In genomic region chr15:72859023-72859756, GRCh38 we compare ENCODE assay signal across 25 cellular contexts.
DNase-seq lines count a peak whose midpoint lies in the region; ATAC-seq and TF ChIP-seq lines count a peak whose summit lies in the region.
"Had no signal": no experiment of that assay in that cellular context is flagged by ENCODE, and none has a peak within 500 bp of the region (broad histone marks: within the 10 kb centered on the region; RNA-seq: fewer than 3 reads in every experiment).

No MANE protein-coding gene starts in this region.

- intact Hi-C loops in right lobe of liver (cut with DNase I), result no loop called here

- no peaks in the 10 kb centered on the region for H3K36me3 ChIP-seq in right lobe of liver
- H3K36me3 ChIP-seq: ascending aorta, left lung, sigmoid colon, thoracic aorta had no signal

- no peak overlapping the region for H3K27ac ChIP-seq in right lobe of liver
- H3K27ac ChIP-seq: ascending aorta, left lung, sigmoid colon, thoracic aorta had no signal

- ATAC-seq in HG03565 (IDR thresholded peaks at IDR 0.05; ENCODE audit: unreplicated experiment) (no peak), right lobe of liver (no peak)
- ATAC-seq: esophagus mucosa; HepG2; left lung; naive thymus-derived CD8-positive, alpha-beta T cell had no signal

- no peak for TF ChIP-seq POLR2A in right lobe of liver (IDR thresholded peaks at IDR 0.05)

- no peaks in the 10 kb centered on the region for H3K27me3 ChIP-seq in right lobe of liver
- H3K27me3 ChIP-seq: ascending aorta, left lung, sigmoid colon had no signal

- DNase-seq in Ammon's horn (ENCODE audit: low spot score) (peak; percentile 79), anterior cingulate cortex (lab: John Stamatoyannopoulos, UW) (peak in 46 of 58 donors; percentile 6 to 72 (median 40)), medulla oblongata (ENCODE audit: extremely low spot score) (peak; percentile 71), pons (ENCODE audit: low spot score) (peak; percentile 67), NCI-H1092 treated with DMSO at 0.1 percent for 48 hours (lab: John Stamatoyannopoulos, UW) (no peak), right lobe of liver (no peak)
- no peak for DNase-seq in activated CD4-positive, alpha-beta T cell treated with anti-CD3 and anti-CD28 coated beads, Interleukin-2, amount 50 U/mL, for 48 hours
- DNase-seq: activated CD4-positive, alpha-beta T cell treated with anti-CD3 and anti-CD28 coated beads, Interleukin-2, amount 50 U/mL, for 4 hours; AML-193; endodermal cell; foreskin fibroblast; Kasumi-1; left lung; mesendoderm; naive thymus-derived CD8-positive, alpha-beta T cell; NCI-H187 treated with DMSO at 0.1 percent for 48 hours; sigmoid colon; stimulated activated CD4-positive, alpha-beta T cell treated with anti-CD3 and anti-CD28 coated beads, Interleukin-15, amount 100 ng/mL, for 24 hours; stimulated activated naive CD4-positive, alpha-beta T cell treated with Interleukin-2 at 50 U/mL for 16 hours; T-helper 1 cell had no signal

- WGBS in right lobe of liver (ENCODE audit: insufficient coverage, low coverage, low lambda C conversion rate, missing lambda C conversion rate), result 63% methylated on average over 10 of the region's 10 CpGs

- no peaks in the 10 kb centered on the region for H3K4me1 ChIP-seq in right lobe of liver
- H3K4me1 ChIP-seq: ascending aorta, left lung, sigmoid colon had no signal

- H3K9me3 ChIP-seq in right lobe of liver, result no peaks in the 10 kb centered on the region
- H3K9me3 ChIP-seq: ascending aorta, left lung, sigmoid colon, thoracic aorta had no signal

- no peak overlapping the region for H3K4me3 ChIP-seq in right lobe of liver
- H3K4me3 ChIP-seq: ascending aorta, left lung, sigmoid colon, thoracic aorta had no signal

- no peak for TF ChIP-seq CTCF in right lobe of liver (IDR thresholded peaks at IDR 0.05)

Comparison
In these comparisons a context has a peak if more than half of its experiments do, and no peak if none do; other contexts are left out.
1. DNase-seq: peak in Ammon's horn (single experiment), anterior cingulate cortex (46 of 58), medulla oblongata (single experiment) and pons (single experiment); none in activated CD4-positive, alpha-beta T cell treated with anti-CD3 and anti-CD28 coated beads, Interleukin-2, amount 50 U/mL, for 48 hours (0 of 2), NCI-H1092 treated with DMSO at 0.1 percent for 48 hours (single experiment) and right lobe of liver (0 of 3).